In the genomic region with DNA sequence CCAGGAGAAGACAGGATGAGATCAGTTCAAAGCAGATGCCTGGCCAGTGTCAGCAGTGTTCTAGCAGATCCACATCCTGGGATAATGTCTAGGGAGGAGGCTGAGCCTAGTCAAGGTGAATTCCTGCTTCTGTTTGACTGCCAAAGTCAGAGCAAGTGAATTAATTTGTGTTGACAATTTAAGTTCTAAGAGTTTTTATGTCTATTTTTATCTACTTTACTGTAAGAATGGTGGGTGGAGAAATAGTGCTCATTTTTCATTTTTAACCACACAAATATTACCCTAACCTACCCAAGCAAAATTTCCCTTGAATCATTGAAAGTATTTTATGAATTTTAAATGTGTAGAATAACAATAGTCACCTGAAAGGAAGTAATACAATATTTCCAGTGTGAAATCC, we compare ENCODE assay signal across 22 cellular contexts.
DNase-seq lines count a peak whose midpoint lies in the region; ATAC-seq, FAIRE-seq and TF ChIP-seq lines count a peak whose summit lies in the region.
"Had no signal": no experiment of that assay in that cellular context is flagged by ENCODE, and none has a peak within 500 bp of the region (broad histone marks: within the 10 kb centered on the region; RNA-seq: fewer than 3 reads in every experiment).

No MANE protein-coding gene starts in this region.

- peaks cover 19% of the 10 kb centered on the region for H3K4me1 ChIP-seq in PC-3 (ENCODE audit: insufficient read depth, low read length)
- peaks cover 17% of the 10 kb centered on the region for H3K4me1 ChIP-seq in foreskin keratinocyte

- intact Hi-C loops in PC-3 (cut with micrococcal nuclease): loop anchor here (5.0 kb wide), 1 partner anchor 77 kb away; no protein-coding TSS in a partner anchor

- H3K36me3 ChIP-seq in PC-3 (ENCODE audit: low read depth, low read length): no peaks in the 10 kb centered on the region

- H3F3A ChIP-seq in PC-3 (ENCODE audit: low read length, unreplicated experiment): no peaks in the 10 kb centered on the region

- no TSS peak for BruUV-seq in PC-3 (replicated peaks; lab: Mats Ljungman, UMichigan)

- TF ChIP-seq CTCF in PC-3 (conservative IDR thresholded peaks at IDR 0.05; ENCODE audit: low read depth, low read length) (no peak), foreskin keratinocyte (conservative IDR thresholded peaks at IDR 0.05) (no peak)

- H3K9ac ChIP-seq in PC-3 (ENCODE audit: low read length): peak overlapping the region; percentile 53; the same call in 1 of the 2 replicates
- H3K9ac ChIP-seq: GM23248 had no signal

- H3K27ac ChIP-seq in PC-3 (ENCODE audit: low read length) (peak overlapping the region; percentile 85), foreskin keratinocyte (peak overlapping the region; percentile 59)
- H3K27ac ChIP-seq: GM23248 had no signal

- POLR2A ChIA-PET in PC-3 (lab: Charles Lee; ENCODE audit: unreplicated experiment): no interaction called here

- H3K4me2 ChIP-seq in PC-3 (ENCODE audit: low read length): no peak overlapping the region

- DNase-seq in PC-3 (no peak), foreskin keratinocyte (no peak), frontal cortex (ENCODE audit: low spot score in 2 of 2) (no peak)
- no peak for DNase-seq in stimulated activated CD4-positive, alpha-beta T cell treated with anti-CD3 and anti-CD28 coated beads, Interleukin-4, amount 100 ng/mL, for 1 hour
- no peak for DNase-seq in effector CD4-positive, alpha-beta T cell
- DNase-seq: CD4-positive, CD25-positive, alpha-beta regulatory T cell; DMS79 treated with DMSO at 0.1 percent for 48 hours; GM23248; H9; Karpas-422; MV-4-11; NCI-H1105 treated with DMSO at 0.1 percent for 48 hours; NCI-H2081; NCI-H2171; NCI-H345; NCI-H524; NCI-H774; NK-92 treated with Interleukin-12 subunit alpha and Interleukin-12 subunit beta, amount 100 ng/mL, for 24 hours had no signal

- FAIRE-seq in frontal cortex (lab: Jason Lieb, UNC): no peak
- FAIRE-seq: GM19239 had no signal

- H3K79me2 ChIP-seq in PC-3 (ENCODE audit: low read length): no peaks in the 10 kb centered on the region

- H3K4me3 ChIP-seq in PC-3 (ENCODE audit: low read length): no peak overlapping the region
- H3K4me3 ChIP-seq: GM23248 had no signal

- H3K9me3 ChIP-seq in PC-3 (ENCODE audit: low read length): no peaks in the 10 kb centered on the region

- no peaks in the 10 kb centered on the region for H3K9me2 ChIP-seq in PC-3 (replicated peaks; ENCODE audit: low read length)

- CTCF ChIA-PET in PC-3 (lab: Charles Lee): interaction anchor here (0.6 kb wide), 1 partner anchor 18 kb away, joined by 4 read pairs; no protein-coding TSS in a partner anchor

- H3K27me3 ChIP-seq in PC-3 (ENCODE audit: low read length): no peaks in the 10 kb centered on the region
- no peaks in the 10 kb centered on the region for H3K27me3 ChIP-seq in foreskin keratinocyte

- ATAC-seq in GM18868 (IDR thresholded peaks at IDR 0.05; ENCODE audit: unreplicated experiment): peak; percentile 14
- ATAC-seq in GM21717 (IDR thresholded peaks at IDR 0.05; ENCODE audit: unreplicated experiment): peak; percentile 17
- ATAC-seq in PC-3: peak; percentile 39
- ATAC-seq in foreskin keratinocyte: no peak
- ATAC-seq: Panc1 had no signal

- H4K20me1 ChIP-seq in PC-3 (ENCODE audit: low read length): no peaks in the 10 kb centered on the region

- H2AFZ ChIP-seq in PC-3 (ENCODE audit: low read length): no peak overlapping the region
- H2AFZ ChIP-seq: GM23248 had no signal
